1 cellular context compared by ENCODE assay signal in the genomic region with DNA sequence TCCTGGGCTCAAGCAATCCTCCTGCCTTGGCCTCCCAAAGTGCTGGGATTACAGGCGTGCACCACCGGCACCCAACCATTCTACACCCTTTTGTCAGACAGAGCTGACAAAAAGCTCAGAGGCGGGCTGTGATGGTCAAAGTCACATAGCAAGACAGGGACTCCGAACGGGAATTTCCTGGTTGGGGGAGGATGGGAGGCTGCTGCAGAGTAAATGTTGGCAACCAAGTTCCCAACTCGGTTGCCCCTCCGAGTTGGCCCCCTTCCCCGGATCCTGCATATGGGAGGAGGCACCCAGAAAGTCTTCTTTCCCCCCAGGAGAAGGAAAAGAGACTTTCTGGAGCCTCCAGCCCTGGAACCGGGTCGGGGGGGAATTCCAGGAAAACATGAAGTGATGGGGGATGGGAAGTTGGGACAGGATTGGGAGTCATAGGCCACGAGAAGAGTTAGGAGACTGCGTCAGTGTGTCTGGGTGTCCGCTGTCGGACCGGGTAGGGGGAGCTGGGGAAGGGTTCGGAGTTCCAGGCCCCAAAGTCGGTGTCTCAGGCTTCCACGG.
TF ChIP-seq lines count a peak whose summit lies in the region.

No MANE protein-coding gene starts in this region.

TF ChIP-seq in HepG2, 621 proteins besides CTCF, POLR2A, EP300 and RAD21:
- TF ChIP-seq ZFX (CRISPR knock-in tag; IDR thresholded peaks at IDR 0.05; ENCODE audit: low read depth): no peak
- no peak for TF ChIP-seq POGZ (CRISPR knock-in tag; IDR thresholded peaks at IDR 0.05)
- TF ChIP-seq, protein P1, sequence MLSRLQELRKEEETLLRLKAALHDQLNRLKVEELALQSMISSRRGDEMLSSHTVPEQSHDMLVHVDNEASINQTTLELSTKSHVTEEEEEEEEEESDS (CRISPR knock-in tag; IDR thresholded peaks at IDR 0.05; ENCODE audit: borderline replicate concordance): no peak
- TF ChIP-seq RXRA (CRISPR knock-in tag; IDR thresholded peaks at IDR 0.05): 0 out of 2 replicates have a peak, but pooled peaks have one; percentile 9
